Comparison of ENCODE assay signal across 18 cellular contexts in genomic region chr5:37539459-37539858, GRCh38.
DNase-seq lines count a peak whose midpoint lies in the region; ATAC-seq, FAIRE-seq and TF ChIP-seq lines count a peak whose summit lies in the region.
"Had no signal": no experiment of that assay in that cellular context is flagged by ENCODE, and none has a peak within 500 bp of the region (broad histone marks: within the 10 kb centered on the region; RNA-seq: fewer than 3 reads in every experiment).

No MANE protein-coding gene starts in this region.

- FAIRE-seq in bronchial epithelial cell (lab: Jason Lieb, UNC), result no peak
- no peak for FAIRE-seq in GM12892 (lab: Jason Lieb, UNC)
- FAIRE-seq: G401.6, GM12891 had no signal

- H2AK5ac ChIP-seq in trophoblast cell (ENCODE audit: low read length), result no peak overlapping the region

- H2BK5ac ChIP-seq in trophoblast cell (ENCODE audit: low read depth, low read length, poor library complexity), result no peak overlapping the region

- DNase-seq in bronchial epithelial cell (ENCODE audit: low read depth), result peak; percentile 67
- peak; percentile 1 to 20 for DNase-seq in trophoblast cell
- DNase-seq in Kasumi-1 (lab: John Stamatoyannopoulos, UW), result no peak
- no peak for DNase-seq in GM12892 (ENCODE audit: insufficient read length)
- DNase-seq: BE2C; C1 segment of cervical spinal cord; CD4-positive, CD25-positive, alpha-beta regulatory T cell; CD8-positive, alpha-beta memory T cell; COR-L47; DMS 273 treated with DMSO at 0.1 percent for 48 hours; GOT3; H9 had no signal

- ATAC-seq in HG02763 (IDR thresholded peaks at IDR 0.05; ENCODE audit: unreplicated experiment), result no peak

- H3K4me3 ChIP-seq in HEK293 (ENCODE audit: low read depth, low read length) (no peak overlapping the region), bronchial epithelial cell (ENCODE audit: low read depth, low read length) (no peak overlapping the region), trophoblast cell (ENCODE audit: low read depth, low read length) (no peak overlapping the region)

- H3K36me3 ChIP-seq in HEK293 (ENCODE audit: control insufficient read depth in 2 of 2, insufficient read depth in 1 of 2, low read length in 2 of 2) (no peaks in the 10 kb centered on the region), bronchial epithelial cell (ENCODE audit: control insufficient read depth, insufficient read depth, low read length) (no peaks in the 10 kb centered on the region), trophoblast cell (ENCODE audit: control insufficient read depth in 1 of 2, insufficient read depth in 2 of 2, low read length in 2 of 2) (no peaks in the 10 kb centered on the region)
- H3K36me3 ChIP-seq: BE2C had no signal

- H3K14ac ChIP-seq in trophoblast cell (ENCODE audit: low read length), result no peak overlapping the region

- POLR2A ChIA-PET in HEK293 (lab: Yijun Ruan, JAX), result no interaction called here

- no peak overlapping the region for H4K91ac ChIP-seq in trophoblast cell (ENCODE audit: low read depth, low read length)

- no peak for TF ChIP-seq POLR2A in GM12892 (IDR thresholded peaks at IDR 0.05; ENCODE audit: low read depth, low read length)

- no peaks in the 10 kb centered on the region for H3K27me3 ChIP-seq in bronchial epithelial cell (ENCODE audit: control insufficient read depth, insufficient read depth, low read length)
- no peaks in the 10 kb centered on the region for H3K27me3 ChIP-seq in trophoblast cell (ENCODE audit: insufficient read depth, low read length)
- H3K27me3 ChIP-seq: BE2C had no signal

- no peak overlapping the region for H3K18ac ChIP-seq in trophoblast cell (ENCODE audit: low read length)

- H3K4me2 ChIP-seq in trophoblast cell (ENCODE audit: low read length), result no peak overlapping the region

- no peak overlapping the region for H3K23ac ChIP-seq in trophoblast cell (ENCODE audit: low read length)

- no peak overlapping the region for H2BK120ac ChIP-seq in trophoblast cell (ENCODE audit: insufficient read depth, low read length, poor library complexity)

- no peak overlapping the region for H2AFZ ChIP-seq in trophoblast cell (ENCODE audit: insufficient read depth, low read length, poor library complexity)

- no peak for TF ChIP-seq CTCF in 22Rv1 (IDR thresholded peaks at IDR 0.05)
- no peak for TF ChIP-seq CTCF in HEK293 (tag by site-specific recombination; IDR thresholded peaks at IDR 0.05)
- no peak for TF ChIP-seq CTCF in bronchial epithelial cell (IDR thresholded peaks at IDR 0.05; ENCODE audit: insufficient read depth, low read length, severe bottlenecking)

- CTCF ChIA-PET in HEK293 (lab: Yijun Ruan, JAX), result interaction anchor here (1.1 to 1.7 kb wide), 2 partner anchors 16 to 26 kb away, joined by 3 read pairs; no protein-coding TSS in a partner anchor

- no peak overlapping the region for H3K9ac ChIP-seq in trophoblast cell (ENCODE audit: low read length)

- H2BK12ac ChIP-seq in trophoblast cell (ENCODE audit: low read length), result no peak overlapping the region

- H3K4me1 ChIP-seq in HEK293 (ENCODE audit: control insufficient read depth, insufficient read depth, low read length) (no peaks in the 10 kb centered on the region), trophoblast cell (ENCODE audit: control insufficient read depth in 1 of 2, insufficient read depth in 2 of 2, low read length in 2 of 2) (no peaks in the 10 kb centered on the region)
- H3K4me1 ChIP-seq: BE2C had no signal

- no peaks in the 10 kb centered on the region for H3K79me1 ChIP-seq in trophoblast cell (ENCODE audit: low read length)

- H3K4ac ChIP-seq in trophoblast cell (ENCODE audit: low read depth, low read length), result no peak overlapping the region

- H4K8ac ChIP-seq in trophoblast cell (ENCODE audit: low read depth, low read length), result no peak overlapping the region

- no peak overlapping the region for H4K12ac ChIP-seq in trophoblast cell (ENCODE audit: low read depth, low read length)

- H3K79me2 ChIP-seq in trophoblast cell (ENCODE audit: control insufficient read depth, insufficient read depth, low read length, poor library complexity), result no peaks in the 10 kb centered on the region

- H3K9me3 ChIP-seq in HEK293 (ENCODE audit: control insufficient read depth, insufficient read depth, low read depth, low read length) (no peaks in the 10 kb centered on the region), trophoblast cell (ENCODE audit: insufficient read depth, low read depth, low read length) (no peaks in the 10 kb centered on the region)
- H3K9me3 ChIP-seq: BE2C had no signal

- 0 out of 2 replicates have a peak overlapping the region, but pooled peaks have one; percentile 16 for H3K27ac ChIP-seq in 22Rv1
- H3K27ac ChIP-seq in HEK293 (ENCODE audit: extremely low read depth, low read depth, low read length), result no peak overlapping the region
- H3K27ac ChIP-seq in trophoblast cell (ENCODE audit: low read depth, low read length), result no peak overlapping the region
- H3K27ac ChIP-seq: HL-60 had no signal

- WGBS in trophoblast cell (ENCODE audit: extremely low coverage, insufficient coverage, insufficient read length), result no CpG with 5 or more reads among the region's 3 CpGs

TF ChIP-seq in HEK293, 187 proteins besides CTCF, POLR2A, EP300 and RAD21:
- no peak for TF ChIP-seq ZNF555 (tag by site-specific recombination; conservative IDR thresholded peaks at IDR 0.05)
- TF ChIP-seq ZNF10 (tag by site-specific recombination; IDR thresholded peaks at IDR 0.05), result 0 out of 2 replicates have a peak, but pooled peaks have one; percentile 31
- no peak for TF ChIP-seq ZNF449 (tag by site-specific recombination; IDR thresholded peaks at IDR 0.05)
- TF ChIP-seq PRDM4 (tag by site-specific recombination; IDR thresholded peaks at IDR 0.05), result no peak
- no peak for TF ChIP-seq WT1 (tag by site-specific recombination; IDR thresholded peaks at IDR 0.05)
- no peak for TF ChIP-seq ZNF558 (tag by site-specific recombination; IDR thresholded peaks at IDR 0.05)
- TF ChIP-seq SCRT2 (tag by site-specific recombination; IDR thresholded peaks at IDR 0.05), result no peak
- no peak for TF ChIP-seq OSR2 (tag by site-specific recombination; IDR thresholded peaks at IDR 0.05)
- TF ChIP-seq ZNF292 (tag by site-specific recombination; IDR thresholded peaks at IDR 0.05; ENCODE audit: borderline replicate concordance, low read depth), result no peak

Comparison
In these comparisons a context has a peak if more than half of its experiments do, and no peak if none do; other contexts are left out.
1. DNase-seq: peak in bronchial epithelial cell (single experiment) and trophoblast cell (2 of 2); none in Kasumi-1 (0 of 2) and GM12892 (single experiment).